ENCODE assay signal across 1 cellular context in the genomic region with DNA sequence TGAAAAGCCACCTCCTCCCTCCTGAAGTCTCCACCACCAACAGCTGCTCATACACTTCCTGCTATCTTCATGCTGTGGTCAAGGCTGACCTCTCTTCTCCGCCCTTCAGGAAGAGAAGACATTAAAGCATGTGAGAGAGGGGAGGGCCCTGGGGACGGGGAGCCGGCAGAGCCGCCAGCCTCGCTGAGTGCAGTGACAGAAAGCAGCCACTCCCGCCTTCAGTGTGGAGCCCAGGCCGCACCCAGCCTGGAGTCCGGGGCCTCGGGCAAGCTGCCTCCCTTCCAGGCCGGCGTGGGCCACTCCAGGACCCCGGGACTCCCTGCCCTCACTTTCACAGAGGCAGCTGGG.
TF ChIP-seq lines count a peak whose summit lies in the region.

No MANE protein-coding gene starts in this region.

TF ChIP-seq in K562, 482 proteins besides CTCF, POLR2A, EP300 and RAD21 (continued from another document):
- TF ChIP-seq, protein P1, sequence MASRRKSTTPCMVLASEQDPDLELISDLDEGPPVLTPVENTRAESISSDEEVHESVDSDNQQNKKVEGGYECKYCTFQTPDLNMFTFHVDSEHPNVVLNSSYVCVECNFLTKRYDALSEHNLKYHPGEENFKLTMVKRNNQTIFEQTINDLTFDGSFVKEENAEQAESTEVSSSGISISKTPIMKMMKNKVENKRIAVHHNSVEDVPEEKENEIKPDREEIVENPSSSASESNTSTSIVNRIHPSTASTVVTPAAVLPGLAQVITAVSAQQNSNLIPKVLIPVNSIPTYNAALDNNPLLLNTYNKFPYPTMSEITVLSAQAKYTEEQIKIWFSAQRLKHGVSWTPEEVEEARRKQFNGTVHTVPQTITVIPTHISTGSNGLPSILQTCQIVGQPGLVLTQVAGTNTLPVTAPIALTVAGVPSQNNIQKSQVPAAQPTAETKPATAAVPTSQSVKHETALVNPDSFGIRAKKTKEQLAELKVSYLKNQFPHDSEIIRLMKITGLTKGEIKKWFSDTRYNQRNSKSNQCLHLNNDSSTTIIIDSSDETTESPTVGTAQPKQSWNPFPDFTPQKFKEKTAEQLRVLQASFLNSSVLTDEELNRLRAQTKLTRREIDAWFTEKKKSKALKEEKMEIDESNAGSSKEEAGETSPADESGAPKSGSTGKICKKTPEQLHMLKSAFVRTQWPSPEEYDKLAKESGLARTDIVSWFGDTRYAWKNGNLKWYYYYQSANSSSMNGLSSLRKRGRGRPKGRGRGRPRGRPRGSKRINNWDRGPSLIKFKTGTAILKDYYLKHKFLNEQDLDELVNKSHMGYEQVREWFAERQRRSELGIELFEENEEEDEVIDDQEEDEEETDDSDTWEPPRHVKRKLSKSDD (conservative IDR thresholded peaks at IDR 0.05; ENCODE audit: low read length), result no peak
- no peak for TF ChIP-seq GATA2 (CRISPR knock-in tag; IDR thresholded peaks at IDR 0.05)
- TF ChIP-seq RBM15 (IDR thresholded peaks at IDR 0.05; ENCODE audit: insufficient read depth, low read length), result no peak
- no peak for TF ChIP-seq TAF15 (IDR thresholded peaks at IDR 0.05; ENCODE audit: low read depth, low read length)
- TF ChIP-seq TBP (optimal IDR thresholded peaks at IDR 0.05; ENCODE audit: low read depth, low read length), result no peak
